16 cellular contexts compared by ENCODE assay signal in the genomic region with DNA sequence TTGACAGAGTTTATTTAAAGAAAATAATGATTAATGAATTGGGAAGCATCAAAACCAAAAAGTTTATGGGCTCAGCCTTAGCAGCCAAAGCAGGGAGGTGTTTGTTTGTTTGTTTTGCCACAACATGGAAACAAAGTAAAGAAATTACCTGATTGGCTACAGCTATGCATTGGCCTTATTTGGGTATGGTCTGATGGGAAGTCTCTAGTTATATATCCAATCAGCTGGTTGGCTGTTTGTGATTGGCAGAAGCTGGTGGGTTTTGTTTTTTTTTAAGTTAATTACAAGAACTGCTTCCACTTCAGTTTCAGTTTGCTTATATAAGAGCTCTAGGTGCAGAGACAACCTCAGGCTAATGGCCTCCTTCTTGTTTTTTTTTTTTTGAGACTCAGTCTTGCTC. TPM values are rescaled to one million over a fixed set of nuclear protein-coding genes. Genes with fewer than 3 reads are reported as not detected.
A peak's percentile ranks its signal among the peaks of the same experiment; 100 is the strongest.
DNase-seq lines count a peak whose midpoint lies in the region; ATAC-seq and TF ChIP-seq lines count a peak whose summit lies in the region.
"Had no signal": no experiment of that assay in that cellular context is flagged by ENCODE, and none has a peak within 500 bp of the region (broad histone marks: within the 10 kb centered on the region; RNA-seq: fewer than 3 reads in every experiment).

No MANE protein-coding gene starts in this region.

- H3K4me3 ChIP-seq in GM12865 (ENCODE audit: low read depth, low read length): no peak overlapping the region
- no peak overlapping the region for H3K4me3 ChIP-seq in fibroblast of mammary gland (ENCODE audit: control insufficient read depth, low read depth, low read length)
- H3K4me3 ChIP-seq: A549, HAP-1 had no signal

- no peak for ATAC-seq in GM18517 (IDR thresholded peaks at IDR 0.05; ENCODE audit: unreplicated experiment)
- ATAC-seq: A549 had no signal

- TF ChIP-seq CTCF in GM12865 (IDR thresholded peaks at IDR 0.05; ENCODE audit: insufficient read depth, low read depth, low read length, missing control alignments) (no peak), fibroblast of mammary gland (conservative IDR thresholded peaks at IDR 0.05; ENCODE audit: control insufficient read depth, insufficient read depth, low read depth, low read length) (no peak)

- DNase-seq in GM12865 (ENCODE audit: low read depth) (peak; percentile 7), M059J (ENCODE audit: low read depth) (peak; percentile 12), RPMI8226 (peak; percentile 9), fibroblast of mammary gland (ENCODE audit: low read depth) (peak; percentile 8), NCI-H748 treated with DMSO at 0.1 percent for 48 hours (lab: John Stamatoyannopoulos, UW) (no peak)
- no peak for DNase-seq in activated naive CD4-positive, alpha-beta T cell (lab: John Stamatoyannopoulos, UW)
- DNase-seq: AML-193; Calu3; CD4-positive, alpha-beta memory T cell; DMS79 treated with DMSO at 0.1 percent for 48 hours; GF-D8 had no signal

RNA-seq across cellular contexts. Expression of a gene that starts 4.6 kb away (rescaled TPM):
- total RNA-seq in M059J (2014; rRNA removed; shearing (Covaris generic)): 15.3 and 24.9 TPM in 2 replicates

RNA-seq across cellular contexts. Expression of a gene that starts 43.7 kb away (rescaled TPM):
- total RNA-seq in M059J (2014; rRNA removed; shearing (Covaris generic)): 0.07 TPM in 1 of 2 replicates, not detected in the other
- total RNA-seq: Calu3; CD4-positive, alpha-beta memory T cell; H4; HT-29 had no signal

Comparison
In these comparisons a context has a peak if more than half of its experiments do, and no peak if none do; other contexts are left out.
1. DNase-seq: peak in GM12865 (single experiment), M059J (single experiment), RPMI8226 (single experiment) and fibroblast of mammary gland (single experiment); none in activated naive CD4-positive, alpha-beta T cell (0 of 4) and NCI-H748 treated with DMSO at 0.1 percent for 48 hours (single experiment).